In genomic region chr1:183180634-183181056, GRCh38 we compare ENCODE assay signal across 8 cellular contexts. TPM values are rescaled to one million over a fixed set of nuclear protein-coding genes. Genes with fewer than 3 reads are reported as not detected.
DNase-seq lines count a peak whose midpoint lies in the region; ATAC-seq and TF ChIP-seq lines count a peak whose summit lies in the region.

No MANE protein-coding gene starts in this region.

- ATAC-seq in GM21619 (IDR thresholded peaks at IDR 0.05; ENCODE audit: unreplicated experiment), result peak; percentile 85
- ATAC-seq in PC-3, result peak; percentile 78

- peak overlapping the region; percentile 41; the same call in 1 of the 2 replicates for H2AFZ ChIP-seq in PC-3 (ENCODE audit: low read length)

- POLR2A ChIA-PET in PC-3 (lab: Charles Lee; ENCODE audit: unreplicated experiment), result interaction anchor here (0.6 kb wide), 1 partner anchor 21 kb away, joined by 6 read pairs; no protein-coding TSS in a partner anchor

- no peak for TF ChIP-seq POLR2A in sigmoid colon (IDR thresholded peaks at IDR 0.05)

- no peaks in the 10 kb centered on the region for H3F3A ChIP-seq in PC-3 (ENCODE audit: low read length, unreplicated experiment)

- H3K27me3 ChIP-seq in PC-3 (ENCODE audit: low read length) (no peaks in the 10 kb centered on the region), sigmoid colon (no peaks in the 10 kb centered on the region)

- no peak for TF ChIP-seq EP300 in sigmoid colon (IDR thresholded peaks at IDR 0.05)

- H3K4me3 ChIP-seq in PC-3 (ENCODE audit: low read length) (no peak overlapping the region), fibroblast of pulmonary artery (replicated peaks; ENCODE audit: low read depth, low read length) (no peak overlapping the region), sigmoid colon (no peak overlapping the region)

- no peaks in the 10 kb centered on the region for H3K79me2 ChIP-seq in PC-3 (ENCODE audit: low read length)

- intact Hi-C loops in PC-3 (cut with micrococcal nuclease) (loop anchor here (2.0 to 10.0 kb wide), 2 partner anchors 16 to 106 kb away; no protein-coding TSS in a partner anchor), sigmoid colon (cut with DNase I) (loop anchor here (5.0 kb wide), 1 partner anchor 52 kb away; no protein-coding TSS in a partner anchor)

- H3K9me3 ChIP-seq in PC-3 (ENCODE audit: low read length), result no peaks in the 10 kb centered on the region
- no peaks in the 10 kb centered on the region for H3K9me3 ChIP-seq in sigmoid colon

- H3K4me1 ChIP-seq in PC-3 (ENCODE audit: insufficient read depth, low read length), result peaks cover 27% of the 10 kb centered on the region
- peaks cover 0 to 24% (median 18%) of the 10 kb centered on the region in 4 donors for H3K4me1 ChIP-seq in sigmoid colon

- peak overlapping the region; percentile 29 for H3K4me2 ChIP-seq in PC-3 (ENCODE audit: low read length)

- H4K20me1 ChIP-seq in PC-3 (ENCODE audit: low read length), result no peaks in the 10 kb centered on the region

- CTCF ChIA-PET in PC-3 (lab: Charles Lee), result no interaction called here

- no TSS peak for BruUV-seq in PC-3 (replicated peaks; lab: Mats Ljungman, UMichigan)

- no peaks in the 10 kb centered on the region for H3K36me3 ChIP-seq in PC-3 (ENCODE audit: low read depth, low read length)
- H3K36me3 ChIP-seq in sigmoid colon, result no peaks in the 10 kb centered on the region

- DNase-seq in COLO668 (lab: John Stamatoyannopoulos, UW; ENCODE audit: unreplicated experiment) (peak; percentile 20), PC-3 (peak; percentile 58), fibroblast of pulmonary artery (ENCODE audit: low read depth) (peak; percentile 93), sigmoid colon (no peak), iPS-NIHi7 (ENCODE audit: extremely low spot score) (no peak), D341Med (ENCODE audit: low spot score) (no peak)
- no peak for DNase-seq in activated CD4-positive, alpha-beta T cell treated with anti-CD3 and anti-CD28 coated beads for 4 hours

- H3K9me2 ChIP-seq in PC-3 (replicated peaks; ENCODE audit: low read length), result no peaks in the 10 kb centered on the region

- 24 to 29% methylated on average over 3 of the region's 3 CpGs for WGBS in sigmoid colon, 2 donors

- H3K27ac ChIP-seq in PC-3 (ENCODE audit: low read length) (peak overlapping the region; percentile 78), sigmoid colon (peak overlapping the region; percentile 68 to 85 (median 74))

- no peak for TF ChIP-seq CTCF in PC-3 (conservative IDR thresholded peaks at IDR 0.05; ENCODE audit: low read depth, low read length)
- TF ChIP-seq CTCF in fibroblast of pulmonary artery (IDR thresholded peaks at IDR 0.05; ENCODE audit: low read length, missing control alignments), result no peak
- no peak for TF ChIP-seq CTCF in sigmoid colon (IDR thresholded peaks at IDR 0.05)

- peak overlapping the region; percentile 46 for H3K9ac ChIP-seq in PC-3 (ENCODE audit: low read length)

RNA-seq across cellular contexts. Expression of gene LAMC2, which starts 5.4 kb away (rescaled TPM):
- 105 and 127 TPM in 2 replicates for total RNA-seq in PC-3 (2014; rRNA removed)
- total RNA-seq in sigmoid colon, result 1 to 10 TPM; 2.6 to 5.0 (median 3.7) TPM
- polyA plus RNA-seq in sigmoid colon, result 10 to 100 TPM in 1 of 3 donors, 1 to 10 TPM in 2; 4.2 to 24.0 (median 4.8) TPM

Comparison
In these comparisons a context has a peak if more than half of its experiments do, and no peak if none do; other contexts are left out.
1. DNase-seq: peak in COLO668 (single experiment), PC-3 (single experiment) and fibroblast of pulmonary artery (single experiment); none in sigmoid colon (single experiment), iPS-NIHi7 (single experiment), D341Med (single experiment) and activated CD4-positive, alpha-beta T cell treated with anti-CD3 and anti-CD28 coated beads for 4 hours (0 of 2).
2. RNA of gene LAMC2, which starts 5.4 kb away (total RNA-seq): 105 to 127 TPM in PC-3; 2.6 to 5.0 TPM in sigmoid colon; every median in the first group is over 10 times any median in the second.